Comparison of ENCODE assay signal across 10 cellular contexts in genomic region chr5:138459311-138459710, GRCh38. TPM values are rescaled to one million over a fixed set of nuclear protein-coding genes. Genes with fewer than 3 reads are reported as not detected.
DNase-seq lines count a peak whose midpoint lies in the region; ATAC-seq and TF ChIP-seq lines count a peak whose summit lies in the region.
"Had no signal": no experiment of that assay in that cellular context is flagged by ENCODE, and none has a peak within 500 bp of the region (broad histone marks: within the 10 kb centered on the region; RNA-seq: fewer than 3 reads in every experiment).

No MANE protein-coding gene starts in this region.

- no peak for TF ChIP-seq CTCF in type B pancreatic cell (conservative IDR thresholded peaks at IDR 0.05)

- H3K9me3 Mint-ChIP-seq in type B pancreatic cell, result no peaks in the 10 kb centered on the region

- no peak overlapping the region for H3K27ac Mint-ChIP-seq in type B pancreatic cell

- H3K36me3 Mint-ChIP-seq in type B pancreatic cell, result no peaks in the 10 kb centered on the region

- peak; percentile 44 for ATAC-seq in GM19372 (IDR thresholded peaks at IDR 0.05; ENCODE audit: low read depth, unreplicated experiment)

- peak; percentile 77 for DNase-seq in activated CD4-positive, CD25-positive, alpha-beta regulatory T cell treated with anti-CD3 and anti-CD28 coated beads, Interleukin-2, amount 50 U/mL, for 72 hours
- peak; percentile 83 for DNase-seq in stimulated activated CD8-positive, alpha-beta memory T cell treated with anti-CD3 and anti-CD28 coated beads, Interleukin-12 subunit alpha, Interleukin-12 subunit beta, amount 100 ng/mL, for 1 hour (ENCODE audit: low read depth)
- DNase-seq in NCI-H345 treated with DMSO at 0.1 percent for 48 hours (lab: John Stamatoyannopoulos, UW; ENCODE audit: unreplicated experiment) (no peak), NCI-H2029 treated with DMSO at 0.1 percent for 48 hours (lab: John Stamatoyannopoulos, UW) (no peak), NCI-H774 (lab: John Stamatoyannopoulos, UW) (no peak), type B pancreatic cell (ENCODE audit: extremely low spot score, unreplicated experiment) (no peak)

- peak overlapping the region; percentile 94 for H3K27ac ChIP-seq in cingulate gyrus (ENCODE audit: low read depth, low read length)
- H3K27ac ChIP-seq: breast epithelium, right lobe of liver had no signal

- peaks cover 22% of the 10 kb centered on the region for H3K27me3 Mint-ChIP-seq in type B pancreatic cell

- H3K4me3 Mint-ChIP-seq in type B pancreatic cell, result no peak overlapping the region

- peaks cover 13% of the 10 kb centered on the region for H3K4me1 Mint-ChIP-seq in type B pancreatic cell (ENCODE audit: unreplicated experiment)

RNA-seq across cellular contexts. Expression of gene EGR1, which starts 6.0 kb away (rescaled TPM):
- 64.4 and 283 TPM in 2 replicates for total RNA-seq in type B pancreatic cell (ENCODE audit: low replicate concordance)

RNA-seq across cellular contexts. Expression of gene REEP2, which starts 20.5 kb away (rescaled TPM):
- total RNA-seq in type B pancreatic cell (ENCODE audit: low replicate concordance), result 7.8 and 31.0 TPM in 2 replicates
- total RNA-seq: right lobe of liver had no signal

Comparison
In these comparisons a context has a peak if more than half of its experiments do, and no peak if none do; other contexts are left out.
1. DNase-seq: peak in activated CD4-positive, CD25-positive, alpha-beta regulatory T cell treated with anti-CD3 and anti-CD28 coated beads, Interleukin-2, amount 50 U/mL, for 72 hours (single experiment) and stimulated activated CD8-positive, alpha-beta memory T cell treated with anti-CD3 and anti-CD28 coated beads, Interleukin-12 subunit alpha, Interleukin-12 subunit beta, amount 100 ng/mL, for 1 hour (single experiment); none in NCI-H345 treated with DMSO at 0.1 percent for 48 hours (single experiment), NCI-H2029 treated with DMSO at 0.1 percent for 48 hours (single experiment), NCI-H774 (single experiment) and type B pancreatic cell (single experiment).